25 cellular contexts compared by ENCODE assay signal in genomic region chr7:30047124-30047523, GRCh38.
"Had no signal": no experiment of that assay in that cellular context is flagged by ENCODE, and none has a peak within 500 bp of the region (broad histone marks: within the 10 kb centered on the region; RNA-seq: fewer than 3 reads in every experiment).

No MANE protein-coding gene starts in this region.

- ATAC-seq: activated CD4-positive, alpha-beta T cell treated with anti-CD3 and anti-CD28 coated beads for 36 hours; activated CD8-positive, alpha-beta memory T cell treated with anti-CD3 and anti-CD28 coated beads, Interleukin-2, amount 10 ng/mL, durations not matched to agents 7 days and 5 days; activated CD8-positive, alpha-beta T cell treated with anti-CD3 and anti-CD28 coated beads, Interleukin-2, amount 10 ng/mL, durations not matched to agents 7 days and 5 days; activated naive CD8-positive, alpha-beta T cell treated with anti-CD3 and anti-CD28 coated beads, Interleukin-2, amount 50 U/mL, for 24 hours; gastroesophageal sphincter had no signal

- DNase-seq: activated CD4-positive, alpha-beta memory T cell treated with anti-CD3 and anti-CD28 coated beads for 36 hours; activated CD4-positive, alpha-beta T cell treated with anti-CD3 and anti-CD28 coated beads for 36 hours; activated CD4-positive, alpha-beta T cell treated with anti-CD3 and anti-CD28 coated beads, Interleukin-2, amount 10 ng/mL, durations not matched to agents 24 days and 14 days; activated CD4-positive, CD25-positive, alpha-beta regulatory T cell; activated CD4-positive, CD25-positive, alpha-beta regulatory T cell treated with anti-CD3 and anti-CD28 coated beads, Interleukin-2, amount 50 U/mL, for 72 hours; activated CD8-positive, alpha-beta memory T cell treated with anti-CD3 and anti-CD28 coated beads, Interleukin-2, amount 10 ng/mL, durations not matched to agents 7 days and 5 days; activated CD8-positive, alpha-beta memory T cell treated with anti-CD3 and anti-CD28 coated beads, Interleukin-2, amount 50 U/mL, for 4 hours; activated CD8-positive, alpha-beta T cell treated with anti-CD3 and anti-CD28 coated beads, Interleukin-2, amount 10 ng/mL, durations not matched to agents 7 days and 5 days; activated effector memory CD4-positive, alpha-beta T cell treated with anti-CD3 and anti-CD28 coated beads, Interleukin-2, amount 50 U/mL, for 16 hours; activated naive CD4-positive, alpha-beta T cell treated with anti-CD3 and anti-CD28 coated beads for 36 hours; activated naive CD8-positive, alpha-beta T cell treated with anti-CD3 and anti-CD28 coated beads for 36 hours; activated naive CD8-positive, alpha-beta T cell treated with anti-CD3 and anti-CD28 coated beads, Interleukin-2, amount 50 U/mL, for 24 hours; activated T-cell treated with anti-CD3 and anti-CD28 coated beads, Interleukin-2, amount 50 U/mL, for 1 hour; activated T-cell treated with anti-CD3 and anti-CD28 coated beads, Interleukin-2, amount 50 U/mL, for 48 hours; amygdala; aorta; central memory CD4-positive, alpha-beta T cell; cerebellar nuclear complex; colonic mucosa; effector CD8-positive, alpha-beta T cell; esophagus squamous epithelium; foreskin melanocyte; heart right ventricle; T-helper 2 cell had no signal
